ENCODE assay signal across 32 cellular contexts in genomic region chr7:1010226-1010625, GRCh38. TPM values are rescaled to one million over a fixed set of nuclear protein-coding genes. Genes with fewer than 3 reads are reported as not detected.
"Had no signal": no experiment of that assay in that cellular context is flagged by ENCODE, and none has a peak within 500 bp of the region (broad histone marks: within the 10 kb centered on the region; RNA-seq: fewer than 3 reads in every experiment).

No MANE protein-coding gene starts in this region.

- H3K27me3 Mint-ChIP-seq: activated CD4-positive, alpha-beta memory T cell treated with anti-CD3 and anti-CD28 coated beads, Interleukin-2, amount 10 ng/mL, durations not matched to agents 7 days and 5 days; activated CD4-positive, alpha-beta T cell treated with anti-CD3 and anti-CD28 coated beads, Interleukin-2, amount 10 ng/mL, durations not matched to agents 7 days and 5 days; activated naive CD8-positive, alpha-beta T cell treated with anti-CD3 and anti-CD28 coated beads, Interleukin-2, amount 50 U/mL, for 24 hours; activated T-cell treated with anti-CD3 and anti-CD28 coated beads, Interleukin-2, amount 50 U/mL, for 24 hours; naive thymus-derived CD4-positive, alpha-beta T cell; T-helper 17 cell had no signal

- H3K36me3 ChIP-seq: transverse colon, uterus had no signal

- H3K4me3 ChIP-seq: psoas muscle, smooth muscle cell, transverse colon, uterus had no signal

- H3K79me2 ChIP-seq: parathyroid adenoma had no signal

- DNase-seq: activated CD4-positive, alpha-beta memory T cell treated with anti-CD3 and anti-CD28 coated beads, Interleukin-2, amount 10 ng/mL, durations not matched to agents 7 days and 5 days; activated CD4-positive, alpha-beta T cell treated with anti-CD3 and anti-CD28 coated beads, Interleukin-2, amount 10 ng/mL, durations not matched to agents 7 days and 5 days; activated CD4-positive, CD25-positive, alpha-beta regulatory T cell treated with anti-CD3 and anti-CD28 coated beads, Interleukin-2, amount 50 U/mL, for 72 hours; activated CD8-positive, alpha-beta memory T cell treated with anti-CD3 and anti-CD28 coated beads, Interleukin-2, amount 50 U/mL, for 48 hours; activated gamma-delta T cell; activated naive CD4-positive, alpha-beta T cell treated with anti-CD3 and anti-CD28 coated beads, Interleukin-2, amount 50 U/mL, for 16 hours; activated naive CD8-positive, alpha-beta T cell treated with anti-CD3 and anti-CD28 coated beads, Interleukin-2, amount 50 U/mL, for 24 hours; activated T-cell treated with anti-CD3 and anti-CD28 coated beads, Interleukin-2, amount 50 U/mL, for 24 hours; amygdala; caudate nucleus; cortex of kidney; foreskin fibroblast; head of caudate nucleus; hippocampal formation; left cardiac atrium; mammary epithelial cell; naive thymus-derived CD4-positive, alpha-beta T cell; occipital lobe; stimulated activated CD4-positive, alpha-beta T cell treated with anti-CD3 and anti-CD28 coated beads, Interleukin-1b, Interleukin-23, amount 100 ng/mL, for 48 hours; stimulated activated naive CD4-positive, alpha-beta T cell; T-helper 17 cell; T1000; transverse colon; uterus had no signal

- H3K4me1 ChIP-seq: parathyroid adenoma, psoas muscle, transverse colon, uterus had no signal

- H3K9ac ChIP-seq: parathyroid adenoma had no signal

- H3K27ac Mint-ChIP-seq: activated CD4-positive, alpha-beta memory T cell treated with anti-CD3 and anti-CD28 coated beads, Interleukin-2, amount 10 ng/mL, durations not matched to agents 7 days and 5 days; activated CD4-positive, alpha-beta T cell treated with anti-CD3 and anti-CD28 coated beads, Interleukin-2, amount 10 ng/mL, durations not matched to agents 7 days and 5 days; activated naive CD8-positive, alpha-beta T cell treated with anti-CD3 and anti-CD28 coated beads, Interleukin-2, amount 50 U/mL, for 24 hours; naive thymus-derived CD4-positive, alpha-beta T cell; T-helper 17 cell had no signal

- H3K27ac ChIP-seq: parathyroid adenoma, psoas muscle, transverse colon, uterus had no signal

- H2AFZ ChIP-seq: parathyroid adenoma had no signal

- H3K4me3 Mint-ChIP-seq: activated CD4-positive, alpha-beta memory T cell treated with anti-CD3 and anti-CD28 coated beads, Interleukin-2, amount 10 ng/mL, durations not matched to agents 7 days and 5 days; activated CD4-positive, alpha-beta T cell treated with anti-CD3 and anti-CD28 coated beads, Interleukin-2, amount 10 ng/mL, durations not matched to agents 7 days and 5 days; activated naive CD8-positive, alpha-beta T cell treated with anti-CD3 and anti-CD28 coated beads, Interleukin-2, amount 50 U/mL, for 24 hours; activated T-cell treated with anti-CD3 and anti-CD28 coated beads, Interleukin-2, amount 50 U/mL, for 24 hours; mesothelial cell of epicardium; naive thymus-derived CD4-positive, alpha-beta T cell; neural crest cell; T-helper 17 cell had no signal

- H3K4me2 ChIP-seq: smooth muscle cell had no signal

- H3K9me3 ChIP-seq: psoas muscle, transverse colon, uterus had no signal

- H3K9me3 Mint-ChIP-seq: activated naive CD8-positive, alpha-beta T cell treated with anti-CD3 and anti-CD28 coated beads, Interleukin-2, amount 50 U/mL, for 24 hours; activated T-cell treated with anti-CD3 and anti-CD28 coated beads, Interleukin-2, amount 50 U/mL, for 24 hours; mesothelial cell of epicardium; neural crest cell had no signal

- H3K27me3 ChIP-seq: transverse colon, uterus had no signal

RNA-seq across cellular contexts. Expression of gene CYP2W1, which starts 27.2 kb away (rescaled TPM):
- total RNA-seq: activated CD4-positive, alpha-beta memory T cell treated with anti-CD3 and anti-CD28 coated beads, Interleukin-2, amount 10 ng/mL, durations not matched to agents 7 days and 5 days; activated CD4-positive, alpha-beta T cell treated with anti-CD3 and anti-CD28 coated beads, Interleukin-2, amount 10 ng/mL, durations not matched to agents 7 days and 5 days; chondrocyte; left cardiac atrium; mammary epithelial cell; naive thymus-derived CD4-positive, alpha-beta T cell; neural crest cell; occipital lobe; psoas muscle; smooth muscle cell; T-helper 17 cell; temporal lobe had no signal
- polyA plus RNA-seq: liver; mammary epithelial cell; naive thymus-derived CD4-positive, alpha-beta T cell; psoas muscle; smooth muscle cell had no signal

RNA-seq across cellular contexts. Expression of gene GPR146, which starts 34.1 kb away (rescaled TPM):
- total RNA-seq: neural crest cell had no signal
